ENCODE assay signal across 26 cellular contexts in the genomic region with DNA sequence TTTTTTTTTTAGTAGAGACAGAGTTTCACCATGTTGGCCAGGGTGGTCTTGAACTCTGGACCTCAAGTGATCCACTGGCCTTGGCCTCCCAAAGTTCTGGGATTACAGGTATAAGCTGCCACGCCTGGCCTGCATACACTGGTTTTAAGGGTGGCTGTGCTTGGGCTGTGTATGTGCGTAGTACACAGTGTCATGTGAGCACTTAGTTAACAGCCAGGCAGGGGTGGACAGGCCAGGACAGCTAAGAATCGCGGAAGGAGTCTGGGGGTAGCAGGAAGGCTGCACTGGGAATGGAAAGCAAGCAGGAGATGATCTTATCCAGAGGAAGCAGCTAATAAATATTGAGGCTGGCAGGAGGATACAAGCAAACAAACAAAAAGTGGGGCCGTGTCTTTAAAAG.
"Had no signal": no experiment of that assay in that cellular context is flagged by ENCODE, and none has a peak within 500 bp of the region (broad histone marks: within the 10 kb centered on the region; RNA-seq: fewer than 3 reads in every experiment).

No MANE protein-coding gene starts in this region.

- H3K9me3 ChIP-seq: esophagus muscularis mucosa, gastroesophageal sphincter, psoas muscle, sigmoid colon, stomach, thoracic aorta, transverse colon had no signal

- H3K9ac ChIP-seq: parathyroid adenoma had no signal

- H3K4me3 ChIP-seq: esophagus muscularis mucosa, gastroesophageal sphincter, psoas muscle, sigmoid colon, skin epidermis, stomach, thoracic aorta, transverse colon had no signal

- H3K36me3 ChIP-seq: esophagus muscularis mucosa, gastroesophageal sphincter, sigmoid colon, stomach, thoracic aorta, transverse colon had no signal

- H3K27me3 ChIP-seq: esophagus muscularis mucosa, gastroesophageal sphincter, sigmoid colon, stomach, transverse colon had no signal

- H3K27me3 Mint-ChIP-seq: dendritic cell treated with granulocyte-macrophage colony-stimulating factor and Interleukin-4, amounts not matched to agents 40 ng/mL and 50 ng/mL, for 4 days; effector memory CD8-positive, alpha-beta T cell had no signal

- H3K27ac ChIP-seq: epithelial cell of prostate, esophagus muscularis mucosa, gastroesophageal sphincter, parathyroid adenoma, psoas muscle, sigmoid colon, skin epidermis, thoracic aorta, transverse colon had no signal

- H3K27ac Mint-ChIP-seq: dendritic cell treated with granulocyte-macrophage colony-stimulating factor and Interleukin-4, amounts not matched to agents 40 ng/mL and 50 ng/mL, for 4 days; naive thymus-derived CD8-positive, alpha-beta T cell had no signal

- H2AFZ ChIP-seq: parathyroid adenoma had no signal

- H3K4me1 Mint-ChIP-seq: naive thymus-derived CD8-positive, alpha-beta T cell had no signal

- DNase-seq: cerebellar nuclear complex; effector memory CD8-positive, alpha-beta T cell; glutamatergic neuron; kidney glomerular epithelial cell; mammary epithelial cell; naive thymus-derived CD8-positive, alpha-beta T cell; occipital lobe; psoas muscle; retina; sigmoid colon; stimulated activated CD4-positive, alpha-beta T cell treated with anti-CD3 and anti-CD28 coated beads, Interleukin-2, amount 100 ng/mL, for 24 hours; stimulated activated CD4-positive, alpha-beta T cell treated with anti-CD3 and anti-CD28 coated beads, Interleukin-4, amount 100 ng/mL, for 4 hours; stimulated activated naive CD4-positive, alpha-beta T cell; stomach; substantia nigra; transverse colon had no signal

- FAIRE-seq: colon, islet of Langerhans, urothelium cell line had no signal

- ATAC-seq: effector memory CD8-positive, alpha-beta T cell; gastroesophageal sphincter; naive thymus-derived CD8-positive, alpha-beta T cell; psoas muscle had no signal

- H3K4me1 ChIP-seq: parathyroid adenoma, psoas muscle, sigmoid colon had no signal

- H3K79me2 ChIP-seq: parathyroid adenoma had no signal

- H3K36me3 Mint-ChIP-seq: naive thymus-derived CD8-positive, alpha-beta T cell had no signal

- H3K4me3 Mint-ChIP-seq: dendritic cell treated with granulocyte-macrophage colony-stimulating factor and Interleukin-4, amounts not matched to agents 40 ng/mL and 50 ng/mL, for 4 days; naive thymus-derived CD8-positive, alpha-beta T cell had no signal

- H3K9me3 Mint-ChIP-seq: dendritic cell treated with granulocyte-macrophage colony-stimulating factor and Interleukin-4, amounts not matched to agents 40 ng/mL and 50 ng/mL, for 4 days; effector memory CD8-positive, alpha-beta T cell had no signal
